In genomic region chr14:74552623-74553022, GRCh38 we compare ENCODE assay signal across 9 cellular contexts. TPM values are rescaled to one million over a fixed set of nuclear protein-coding genes. Genes with fewer than 3 reads are reported as not detected.
DNase-seq lines count a peak whose midpoint lies in the region; ATAC-seq and TF ChIP-seq lines count a peak whose summit lies in the region.
"Had no signal": no experiment of that assay in that cellular context is flagged by ENCODE, and none has a peak within 500 bp of the region (broad histone marks: within the 10 kb centered on the region; RNA-seq: fewer than 3 reads in every experiment).

No MANE protein-coding gene starts in this region.

- peak in 1 of 2 experiments; percentile 85; a peak in 2 of 4 replicates for TF ChIP-seq EP300 in SK-N-SH (IDR thresholded peaks at IDR 0.05; ENCODE audit: borderline replicate concordance in 1 of 2, low read depth in 1 of 2, low read length in 1 of 2)
- no peak for TF ChIP-seq EP300 in upper lobe of left lung (IDR thresholded peaks at IDR 0.05)

- H3K9me3 ChIP-seq in SK-N-SH (no peaks in the 10 kb centered on the region), upper lobe of left lung (no peaks in the 10 kb centered on the region)

- H4K20me1 ChIP-seq in SK-N-SH (ENCODE audit: insufficient read depth): peaks cover 3% of the 10 kb centered on the region; the same call in 1 of the 2 replicates

- peak; percentile 94 for DNase-seq in SK-N-SH
- peak; percentile 55 for DNase-seq in fibroblast of the aortic adventitia (ENCODE audit: low read depth)
- DNase-seq in mucosa of gallbladder (ENCODE audit: low spot score): peak; percentile 54
- DNase-seq in upper lobe of left lung: peak in 1 of 2 donors; percentile 62
- no peak for DNase-seq in NCI-H345 treated with DMSO at 0.1 percent for 48 hours (lab: John Stamatoyannopoulos, UW; ENCODE audit: unreplicated experiment)
- DNase-seq in activated gamma-delta T cell (lab: John Stamatoyannopoulos, UW): no peak
- no peak for DNase-seq in NCI-H1417 treated with DMSO at 0.1 percent for 48 hours (lab: John Stamatoyannopoulos, UW)
- DNase-seq: activated naive CD8-positive, alpha-beta T cell treated with anti-CD3 and anti-CD28 coated beads, Interleukin-2, amount 10 ng/mL, durations not matched to agents 7 days and 5 days; CD8-positive, alpha-beta memory T cell had no signal

- no peak overlapping the region for H3K4me3 ChIP-seq in SK-N-SH (ENCODE audit: low read depth in 2 of 2, low read length in 1 of 2)
- H3K4me3 ChIP-seq in fibroblast of the aortic adventitia (ENCODE audit: low read depth, low read length): no peak overlapping the region
- H3K4me3 ChIP-seq in upper lobe of left lung: no peak overlapping the region

- ATAC-seq in upper lobe of left lung (ENCODE audit: low FRiP score in 2 of 2): peak in 1 of 2 donors; percentile 20

- H3K79me2 ChIP-seq in SK-N-SH (ENCODE audit: insufficient read depth): peaks cover 77% of the 10 kb centered on the region

- no peak for TF ChIP-seq POLR2A in upper lobe of left lung (IDR thresholded peaks at IDR 0.05)

- no peak overlapping the region for H3K9ac ChIP-seq in SK-N-SH

- TF ChIP-seq CTCF in SK-N-SH (IDR thresholded peaks at IDR 0.05) (no peak), fibroblast of the aortic adventitia (IDR thresholded peaks at IDR 0.05; ENCODE audit: insufficient read depth, low read length) (peak; percentile 5), upper lobe of left lung (IDR thresholded peaks at IDR 0.05) (no peak)

- no peak; the same call in 1 of the 2 replicates for TF ChIP-seq RAD21 in SK-N-SH (IDR thresholded peaks at IDR 0.05; ENCODE audit: low read length)

- H3K4me2 ChIP-seq in SK-N-SH: no peak overlapping the region

- H2AFZ ChIP-seq in SK-N-SH (ENCODE audit: low read depth): no peak overlapping the region

- H3K4me1 ChIP-seq in SK-N-SH (ENCODE audit: control insufficient read depth in 1 of 2, insufficient read depth in 2 of 2, low read depth in 1 of 2, low read length in 1 of 2) (peaks cover 0 to 64% of the 10 kb centered on the region in 2 experiments; a peak in 2 of 4 replicates), upper lobe of left lung (peaks cover 25 to 52% (median 41%) of the 10 kb centered on the region in 4 donors)

- POLR2A ChIA-PET in SK-N-SH (lab: Yijun Ruan, JAX): interaction anchor here (0.5 to 1.2 kb wide), 3 partner anchors 17 to 545 kb away, joined by 4 to 6 read pairs (median 4); no protein-coding TSS in a partner anchor

- H3K27me3 ChIP-seq in SK-N-SH (ENCODE audit: insufficient read depth) (no peaks in the 10 kb centered on the region), upper lobe of left lung (no peaks in the 10 kb centered on the region)

- H3F3A ChIP-seq in SK-N-SH (replicated peaks; ENCODE audit: insufficient read depth): peaks cover 12% of the 10 kb centered on the region

- CTCF ChIA-PET in SK-N-SH (lab: Yijun Ruan, JAX): interaction anchor here (0.7 to 6.8 kb wide), 12 partner anchors 10 to 86 kb away, joined by 3 to 40 read pairs (median 4); partner anchors contain the start of gene LTBP2

- H3K9me2 ChIP-seq in SK-N-SH: no peaks in the 10 kb centered on the region

- peak overlapping the region in 1 of 2 experiments; percentile 96; a peak in 2 of 4 replicates for H3K27ac ChIP-seq in SK-N-SH (ENCODE audit: low read depth in 2 of 2, low read length in 1 of 2)
- H3K27ac ChIP-seq in upper lobe of left lung: peak overlapping the region; percentile 18 to 68 (median 58)

- H3K36me3 ChIP-seq in SK-N-SH (replicated peaks in 1 of 2; ENCODE audit: control insufficient read depth in 1 of 2, insufficient read depth in 2 of 2, low read length in 1 of 2) (peaks cover 45 to 53% of the 10 kb centered on the region in 2 experiments), upper lobe of left lung (no peaks in the 10 kb centered on the region)

- WGBS in SK-N-SH (ENCODE audit: low lambda C conversion rate): 21% methylated on average over 6 of the region's 6 CpGs
- 22 to 72% methylated on average over 5 to 6 of the region's 6 CpGs for WGBS in upper lobe of left lung, 2 donors

TF ChIP-seq in SK-N-SH, 30 proteins besides CTCF, POLR2A, EP300 and RAD21 (continues in another document):
- TF ChIP-seq FOSL2 (IDR thresholded peaks at IDR 0.05; ENCODE audit: borderline replicate concordance, low read depth) (no peak), IRF3 (IDR thresholded peaks at IDR 0.05; ENCODE audit: low read depth, low read length) (no peak), GABPA (IDR thresholded peaks at IDR 0.05; ENCODE audit: low read depth) (no peak), POLR2AphosphoS5 (IDR thresholded peaks at IDR 0.05; ENCODE audit: low read depth, low read length) (no peak), RCOR1 (IDR thresholded peaks at IDR 0.05; ENCODE audit: low read length) (peak; percentile 92), MAX (IDR thresholded peaks at IDR 0.05; ENCODE audit: low read depth) (no peak), USF1 (IDR thresholded peaks at IDR 0.05; ENCODE audit: borderline replicate concordance, low read depth) (no peak), TAF1 (IDR thresholded peaks at IDR 0.05; ENCODE audit: borderline replicate concordance, low read depth, low read length) (no peak), JUND (IDR thresholded peaks at IDR 0.05) (no peak), MEF2A (IDR thresholded peaks at IDR 0.05; ENCODE audit: borderline replicate concordance, low read depth) (no peak), RXRA (IDR thresholded peaks at IDR 0.05; ENCODE audit: borderline replicate concordance, low read depth) (no peak), CHD2 (IDR thresholded peaks at IDR 0.05; ENCODE audit: low read length, partially characterized antibody) (peak; percentile 79), PBX3 (IDR thresholded peaks at IDR 0.05) (no peak), USF2 (IDR thresholded peaks at IDR 0.05; ENCODE audit: borderline replicate concordance, low read depth, low read length) (no peak), NRF1 (IDR thresholded peaks at IDR 0.05; ENCODE audit: low read depth, low read length) (no peak), RFX5 (IDR thresholded peaks at IDR 0.05; ENCODE audit: low read length) (no peak), SMC3 (IDR thresholded peaks at IDR 0.05; ENCODE audit: low read depth, low read length) (no peak), MXI1 (IDR thresholded peaks at IDR 0.05; ENCODE audit: low read depth, low read length) (peak; percentile 58; the same call in 1 of the 2 replicates)

RNA-seq across cellular contexts. Expression of gene ISCA2, which starts 59.1 kb away (rescaled TPM):
- polyA plus RNA-seq in SK-N-SH (2012; rRNA removed): 37.3 and 51.9 TPM in 2 replicates
- polyA plus RNA-seq in SK-N-SH (2012; cell fraction: cytosol; rRNA removed): 57.2 and 70.6 TPM in 2 replicates
- 17.1 and 20.7 TPM in 2 replicates for polyA plus RNA-seq in SK-N-SH (2012; cell fraction: nucleus; rRNA removed)
- total RNA-seq in fibroblast of the aortic adventitia (ENCODE audit: low replicate concordance): 3.1 and 12.9 TPM in 2 replicates
- 34.3 TPM for total RNA-seq in mucosa of gallbladder
- total RNA-seq in upper lobe of left lung: 10 to 100 TPM; 11.8 to 29.0 (median 22.6) TPM

RNA-seq across cellular contexts. Expression of gene LTBP2, which starts 59.4 kb away (rescaled TPM):
- 34.4 and 58.8 TPM in 2 replicates for polyA plus RNA-seq in SK-N-SH (2012; rRNA removed)
- 30.9 and 41.3 TPM in 2 replicates for polyA plus RNA-seq in SK-N-SH (2012; cell fraction: cytosol; rRNA removed)
- 136 and 138 TPM in 2 replicates for polyA plus RNA-seq in SK-N-SH (2012; cell fraction: nucleus; rRNA removed)
- total RNA-seq in fibroblast of the aortic adventitia (ENCODE audit: low replicate concordance) (58.5 and 157 TPM in 2 replicates), mucosa of gallbladder (84.9 TPM), upper lobe of left lung (100 to 1,000 TPM in 2 of 6 donors, 10 to 100 TPM in 4; 19.7 to 136 (median 77.6) TPM)

RNA-seq across cellular contexts. Expression of gene NPC2, which starts 59.5 kb away (rescaled TPM):
- polyA plus RNA-seq in SK-N-SH (2012; rRNA removed): 340 and 522 TPM in 2 replicates
- 249 and 380 TPM in 2 replicates for polyA plus RNA-seq in SK-N-SH (2012; cell fraction: cytosol; rRNA removed)
- 160 and 242 TPM in 2 replicates for polyA plus RNA-seq in SK-N-SH (2012; cell fraction: nucleus; rRNA removed)
- total RNA-seq in fibroblast of the aortic adventitia (ENCODE audit: low replicate concordance) (189 and 291 TPM in 2 replicates), mucosa of gallbladder (215 TPM), upper lobe of left lung (1,000 to 10,000 TPM in 1 of 6 donors, 100 to 1,000 TPM in 5; 351 to 1,281 (median 524) TPM)

Comparison
In these comparisons a context has a peak if more than half of its experiments do, and no peak if none do; other contexts are left out.
1. DNase-seq: peak in SK-N-SH (single experiment), fibroblast of the aortic adventitia (single experiment) and mucosa of gallbladder (single experiment); none in NCI-H345 treated with DMSO at 0.1 percent for 48 hours (single experiment), activated gamma-delta T cell (single experiment) and NCI-H1417 treated with DMSO at 0.1 percent for 48 hours (single experiment).